Comparison of ENCODE assay signal across 12 cellular contexts in the genomic region with DNA sequence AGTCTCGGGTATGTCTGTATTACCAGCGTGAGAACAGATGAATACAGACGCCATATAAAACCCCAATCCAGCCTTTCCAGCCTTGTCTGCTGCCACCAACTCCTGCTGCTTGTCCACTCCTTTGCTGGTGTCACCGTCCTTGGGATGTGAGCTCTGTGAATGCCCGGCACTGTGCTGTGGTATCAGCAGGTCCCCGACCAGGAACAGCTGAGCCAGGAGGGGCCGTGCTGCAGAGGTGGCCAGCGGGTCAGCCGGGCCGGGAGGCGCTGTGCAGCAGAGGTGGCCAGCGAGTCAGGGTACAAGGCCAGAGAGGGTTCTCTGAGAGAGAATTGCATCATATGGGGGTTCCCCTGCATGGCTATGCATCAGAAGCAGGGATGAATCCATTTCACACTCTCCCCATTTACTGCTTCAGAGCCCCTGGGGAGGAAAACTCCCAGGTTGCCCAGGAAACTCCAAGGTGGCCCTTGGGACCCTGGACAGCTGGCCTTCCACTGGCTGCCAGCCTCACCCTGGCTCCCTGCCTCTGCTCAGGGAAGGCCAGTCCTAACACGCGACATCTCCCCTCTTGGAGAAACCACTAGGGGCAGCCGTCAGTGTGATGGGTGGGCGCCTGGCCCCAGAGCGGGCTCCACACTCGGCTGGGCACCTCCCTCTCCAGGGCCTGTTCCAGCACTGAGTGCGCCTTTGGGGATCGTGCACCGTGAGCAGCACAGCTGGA.
"Had no signal": no experiment of that assay in that cellular context is flagged by ENCODE, and none has a peak within 500 bp of the region (broad histone marks: within the 10 kb centered on the region; RNA-seq: fewer than 3 reads in every experiment).

No MANE protein-coding gene starts in this region.

- H3K27ac ChIP-seq: ascending aorta, neural progenitor cell, parathyroid adenoma, upper lobe of left lung had no signal

- H3K4me1 ChIP-seq: ascending aorta, parathyroid adenoma, upper lobe of left lung had no signal

- ATAC-seq: left colon had no signal

- H3K4me3 Mint-ChIP-seq: neural progenitor cell had no signal

- H3K27ac Mint-ChIP-seq: neural progenitor cell had no signal

- H3K36me3 ChIP-seq: ascending aorta, neural progenitor cell, upper lobe of left lung had no signal

- H3K9ac ChIP-seq: neural progenitor cell, parathyroid adenoma had no signal

- H3K27me3 ChIP-seq: ascending aorta, neural progenitor cell, upper lobe of left lung had no signal

- H3K9me3 ChIP-seq: ascending aorta, upper lobe of left lung had no signal

- DNase-seq: activated CD4-positive, alpha-beta T cell treated with anti-CD3 and anti-CD28 coated beads for 1 hour; activated CD4-positive, alpha-beta T cell treated with anti-CD3 and anti-CD28 coated beads, Interleukin-2, amount 50 U/mL, for 4 hours; activated naive CD4-positive, alpha-beta T cell treated with Interleukin-2 at 50 U/mL for 16 hours; dermis blood vessel endothelial cell; erythroblast; left colon; stimulated activated CD4-positive, alpha-beta T cell treated with anti-CD3 and anti-CD28 coated beads, Interleukin-2, amount 100 ng/mL, for 48 hours; stimulated activated naive CD4-positive, alpha-beta T cell treated with Interleukin-2 at 50 U/mL for 16 hours; upper lobe of left lung had no signal

- H3K4me3 ChIP-seq: ascending aorta, neural progenitor cell, upper lobe of left lung had no signal

- H3K36me3 Mint-ChIP-seq: neural progenitor cell had no signal

- H3K9me3 Mint-ChIP-seq: neural progenitor cell had no signal
